8 cellular contexts compared by ENCODE assay signal in the genomic region with DNA sequence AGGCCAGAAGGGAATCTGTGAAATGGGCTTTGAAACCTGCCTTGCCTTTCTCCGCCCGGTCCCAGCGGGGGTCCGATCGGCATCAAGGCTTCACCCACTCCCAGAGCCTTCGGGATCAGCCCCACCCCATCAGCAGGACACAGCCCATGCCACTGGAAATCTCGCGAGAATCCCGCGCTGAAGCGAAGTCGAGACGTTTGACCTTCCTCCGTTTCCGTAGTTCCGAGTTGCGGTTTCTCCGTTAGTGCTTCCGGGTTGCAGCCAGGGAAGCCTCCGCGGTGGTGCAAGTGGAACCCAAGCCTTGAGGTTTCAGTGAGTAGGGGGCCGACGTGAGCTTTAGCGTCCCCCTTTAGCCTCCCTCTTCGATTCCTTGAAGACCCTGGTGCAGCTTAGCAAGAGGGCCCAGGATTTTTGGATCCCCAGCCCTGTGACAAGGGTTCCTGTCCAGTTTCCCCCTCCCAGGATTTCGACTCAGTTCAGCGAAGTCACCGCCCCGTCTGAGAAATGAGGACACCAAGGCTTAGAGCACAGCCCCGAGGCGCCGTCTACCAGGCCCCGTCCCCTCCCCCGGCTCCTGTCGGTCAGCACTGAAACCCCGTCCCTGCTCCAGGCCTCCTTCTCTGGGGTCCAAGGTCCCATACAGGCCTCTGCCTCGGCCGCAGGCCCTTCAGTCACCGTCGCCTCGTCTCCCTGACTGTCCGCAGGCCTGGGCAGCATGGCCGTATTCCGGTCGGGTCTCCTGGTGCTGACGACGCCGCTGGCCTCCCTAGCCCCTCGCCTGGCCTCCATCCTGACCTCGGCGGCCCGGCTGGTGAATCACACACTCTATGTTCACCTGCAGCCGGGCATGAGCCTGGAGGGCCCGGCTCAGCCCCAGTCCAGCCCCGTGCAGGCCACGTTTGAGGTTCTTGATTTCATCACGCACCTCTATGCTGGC. TPM values are rescaled to one million over a fixed set of nuclear protein-coding genes. Genes with fewer than 3 reads are reported as not detected.
DNase-seq lines count a peak whose midpoint lies in the region; ATAC-seq, FAIRE-seq and TF ChIP-seq lines count a peak whose summit lies in the region.

A gene (plus strand): TSS at position 241 of the 937 bp plus-strand sequence. CDS start 475 bp downstream, at position 716.

- H2AFZ ChIP-seq in PC-9 = peak within 1 kb of the TSS; percentile 90

- no peak for ATAC-seq in GM21515 (IDR thresholded peaks at IDR 0.05; ENCODE audit: unreplicated experiment)

- BruUV-seq in PC-9 (replicated peaks; lab: Mats Ljungman, UMichigan) = TSS peak; percentile 56

- H3K4me1 ChIP-seq in PC-9 (replicated peaks; ENCODE audit: insufficient read depth) = peaks cover 28% of the 10 kb centered on the region

- peaks cover 40% of the 10 kb centered on the region for H3K79me2 ChIP-seq in PC-9 (ENCODE audit: low read depth)

- H3K27me3 ChIP-seq in PC-9 (ENCODE audit: insufficient read depth, low read depth) = no peaks in the 10 kb centered on the region

- H3K27ac ChIP-seq in PC-9 (peak within 1 kb of the TSS; percentile 81), epithelial cell of prostate (peak within 1 kb of the TSS; percentile 84)

- POLR2A ChIA-PET in PC-9 (lab: Charles Lee; ENCODE audit: unreplicated experiment) = no interaction called here

- intact Hi-C loops in PC-9 (cut with micrococcal nuclease; ENCODE audit: unreplicated experiment) = loop anchor here (2.0 kb wide), 1 partner anchor 25 kb away; a partner anchor contains a TSS

- H3K4me3 ChIP-seq in PC-9 = peak within 1 kb of the TSS; percentile 81

- peaks cover 15% of the 10 kb centered on the region for H3K36me3 ChIP-seq in PC-9 (ENCODE audit: low read depth)

- no peaks in the 10 kb centered on the region for H4K20me1 ChIP-seq in PC-9 (ENCODE audit: insufficient read depth)

- TF ChIP-seq CTCF in PC-9 (conservative IDR thresholded peaks at IDR 0.05) = no peak

- H3K4me2 ChIP-seq in PC-9 = peak within 1 kb of the TSS; percentile 99

- DNase-seq in GM18507 (ENCODE audit: extremely low spot score, insufficient read length, low read depth) = peak; percentile 96
- DNase-seq in KG1 (lab: John Stamatoyannopoulos, UW) = peak; percentile 90
- peak; percentile 88 to 90 for DNase-seq in PC-9
- peak; percentile 89 for DNase-seq in activated T-cell treated with anti-CD3 and anti-CD28 coated beads for 48 hours (ENCODE audit: low read depth)
- peak; percentile 86 for DNase-seq in epithelial cell of prostate (ENCODE audit: low read depth, low spot score)
- DNase-seq in middle frontal gyrus (ENCODE audit: extremely low spot score, low spot score) = peak; percentile 93
- DNase-seq in stimulated activated CD8-positive, alpha-beta memory T cell treated with anti-CD3 and anti-CD28 coated beads, Interleukin-15, amount 100 ng/mL, for 48 hours (ENCODE audit: low read depth in 2 of 2) = peak; percentile 85 to 88

- CTCF ChIA-PET in PC-9 (lab: Charles Lee) = no interaction called here

- H3K9me2 ChIP-seq in PC-9 (ENCODE audit: insufficient read depth) = no peaks in the 10 kb centered on the region

- FAIRE-seq in GM18507 (lab: Jason Lieb, UNC) = peak; percentile 93

- no peaks in the 10 kb centered on the region for H3K9me3 ChIP-seq in PC-9 (ENCODE audit: insufficient read depth, low read depth)

- peaks cover 64% of the 10 kb centered on the region for H3F3A ChIP-seq in PC-9 (ENCODE audit: insufficient read depth, low read depth)

RNA-seq across cellular contexts. Expression of the gene that starts here (rescaled TPM):
- total RNA-seq in PC-9 (2021) = 133 and 152 TPM in 2 replicates
